8 cellular contexts compared by ENCODE assay signal in the genomic region with DNA sequence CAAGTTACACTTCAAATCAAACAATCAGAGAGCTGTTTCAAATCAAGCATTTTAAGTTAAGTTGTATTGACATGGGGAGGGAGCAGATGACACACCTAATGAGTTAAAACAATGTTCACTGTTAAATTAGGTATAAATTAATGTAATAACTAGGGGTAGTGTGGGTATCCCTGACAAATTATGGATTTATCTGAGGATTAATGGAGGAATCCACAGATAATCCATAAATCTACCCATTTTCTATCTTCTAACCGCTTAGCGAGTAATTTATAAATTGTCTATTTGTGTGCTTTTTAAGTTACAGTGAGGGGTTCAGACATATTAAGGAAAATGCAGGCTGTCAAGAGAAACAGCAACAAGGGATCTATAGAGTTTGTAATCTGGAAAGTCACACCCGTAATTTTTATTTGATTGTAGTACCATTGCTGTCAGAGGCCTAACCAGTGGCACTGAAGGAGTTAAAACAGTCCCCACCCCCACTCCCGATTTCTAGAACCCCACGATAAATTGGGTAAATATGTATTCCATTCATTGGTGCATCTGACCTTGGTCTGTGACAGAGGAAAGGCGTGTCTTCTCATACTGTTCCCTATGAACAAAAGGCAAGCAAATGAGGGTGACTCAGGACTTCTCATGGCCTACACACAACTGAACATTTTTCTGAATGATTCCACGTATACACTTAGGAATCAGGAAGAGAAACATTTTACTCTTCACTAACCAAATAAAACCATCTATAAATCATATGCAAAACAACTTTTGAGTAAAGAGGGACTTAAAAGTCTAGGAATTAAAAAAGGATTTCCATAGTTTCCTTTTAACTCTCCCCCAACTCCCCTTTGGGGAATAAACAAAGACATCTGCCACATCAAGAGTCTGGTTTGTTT. TPM values are rescaled to one million over a fixed set of nuclear protein-coding genes. Genes with fewer than 3 reads are reported as not detected.
DNase-seq lines count a peak whose midpoint lies in the region; ATAC-seq and TF ChIP-seq lines count a peak whose summit lies in the region.

No MANE protein-coding gene starts in this region.

- TF ChIP-seq CTCF in GM23338 (conservative IDR thresholded peaks at IDR 0.05; ENCODE audit: low read depth in 2 of 2), result no peak

- DNase-seq in AML-193 (lab: John Stamatoyannopoulos, UW) (peak; percentile 86 to 91), GM23338 (ENCODE audit: low spot score) (no peak), NCI-H524 treated with DMSO at 0.1 percent for 48 hours (lab: John Stamatoyannopoulos, UW) (peak; percentile 33), foreskin melanocyte (peak; percentile 89), pulmonary artery endothelial cell (ENCODE audit: low read depth, low spot score) (peak; percentile 78)
- no peak for DNase-seq in activated T-helper 2 cell treated with anti-CD3 and anti-CD28 coated beads, Interferon-gamma antibody, Interleukin-2, Interleukin-4, amounts not matched to agents 10 μg/mL and 5 μg/mL and 100 μg/mL, durations not matched to agents 14 hours and 24 hours and 36 hours (ENCODE audit: low spot score)

- no peaks in the 10 kb centered on the region for H3F3A ChIP-seq in GM23338 (replicated peaks; ENCODE audit: low read depth)

- peak overlapping the region; percentile 48; the same call in 1 of the 2 replicates for H3K27ac ChIP-seq in GM23338 (ENCODE audit: low read depth)

- H2AFZ ChIP-seq in GM23338, result no peak overlapping the region

- peaks cover 58% of the 10 kb centered on the region for H3K79me2 ChIP-seq in GM23338 (replicated peaks; ENCODE audit: insufficient read depth)

- peak overlapping the region; percentile 72 for H3K4me3 ChIP-seq in GM23338

- peaks cover 67% of the 10 kb centered on the region for H3K4me1 Mint-ChIP-seq in GM23338
- H3K4me1 Mint-ChIP-seq in activated T-helper 2 cell treated with anti-CD3 and anti-CD28 coated beads, Interferon-gamma antibody, Interleukin-2, Interleukin-4, amounts not matched to agents 10 μg/mL and 5 μg/mL and 100 μg/mL, durations not matched to agents 14 hours and 24 hours and 36 hours (ENCODE audit: low read depth), result peaks cover 57% of the 10 kb centered on the region

- peaks cover 35% of the 10 kb centered on the region for H3K36me3 Mint-ChIP-seq in GM23338 (ENCODE audit: low read depth)
- peaks cover 69% of the 10 kb centered on the region for H3K36me3 Mint-ChIP-seq in activated T-helper 2 cell treated with anti-CD3 and anti-CD28 coated beads, Interferon-gamma antibody, Interleukin-2, Interleukin-4, amounts not matched to agents 10 μg/mL and 5 μg/mL and 100 μg/mL, durations not matched to agents 14 hours and 24 hours and 36 hours (ENCODE audit: low read depth)

- H3K27me3 ChIP-seq in GM23338 (ENCODE audit: insufficient read depth), result no peaks in the 10 kb centered on the region

- H3K36me3 ChIP-seq in GM23338 (ENCODE audit: insufficient read depth), result peaks cover 8% of the 10 kb centered on the region; the same call in 1 of the 2 replicates

- H3K27me3 Mint-ChIP-seq in GM23338 (ENCODE audit: insufficient read depth, low read depth, poor library complexity), result peaks cover 4% of the 10 kb centered on the region
- no peaks in the 10 kb centered on the region for H3K27me3 Mint-ChIP-seq in activated T-helper 2 cell treated with anti-CD3 and anti-CD28 coated beads, Interferon-gamma antibody, Interleukin-2, Interleukin-4, amounts not matched to agents 10 μg/mL and 5 μg/mL and 100 μg/mL, durations not matched to agents 14 hours and 24 hours and 36 hours (ENCODE audit: low read depth)

- H3K27ac Mint-ChIP-seq in GM23338, result peak overlapping the region; percentile 81
- H3K27ac Mint-ChIP-seq in activated T-helper 2 cell treated with anti-CD3 and anti-CD28 coated beads, Interferon-gamma antibody, Interleukin-2, Interleukin-4, amounts not matched to agents 10 μg/mL and 5 μg/mL and 100 μg/mL, durations not matched to agents 14 hours and 24 hours and 36 hours, result peak overlapping the region; percentile 92

- peaks cover 23% of the 10 kb centered on the region for H4K20me1 ChIP-seq in GM23338 (replicated peaks; ENCODE audit: insufficient read depth)

- intact Hi-C loops in activated T-helper 2 cell treated with anti-CD3 and anti-CD28 coated beads, Interferon-gamma antibody, Interleukin-2, Interleukin-4, amounts not matched to agents 10 μg/mL and 5 μg/mL and 100 μg/mL, durations not matched to agents 14 hours and 24 hours and 36 hours (cut with micrococcal nuclease), result loop anchor here (5.0 to 10.0 kb wide), 4 partner anchors 198 to 1255 kb away; partner anchors contain the start of genes ARID4B, COA6 and GGPS1

- H3K9me3 Mint-ChIP-seq in GM23338, result peaks cover 4% of the 10 kb centered on the region; the same call in 2 of the 3 replicates
- H3K9me3 Mint-ChIP-seq in activated T-helper 2 cell treated with anti-CD3 and anti-CD28 coated beads, Interferon-gamma antibody, Interleukin-2, Interleukin-4, amounts not matched to agents 10 μg/mL and 5 μg/mL and 100 μg/mL, durations not matched to agents 14 hours and 24 hours and 36 hours, result no peaks in the 10 kb centered on the region

- ATAC-seq in GM23338 (no peak), GM21723 (IDR thresholded peaks at IDR 0.05; ENCODE audit: unreplicated experiment) (no peak), GM18502 (IDR thresholded peaks at IDR 0.05; ENCODE audit: poor library complexity, unreplicated experiment) (no peak)

- H3K4me3 Mint-ChIP-seq in GM23338, result peak overlapping the region; percentile 48
- H3K4me3 Mint-ChIP-seq in activated T-helper 2 cell treated with anti-CD3 and anti-CD28 coated beads, Interferon-gamma antibody, Interleukin-2, Interleukin-4, amounts not matched to agents 10 μg/mL and 5 μg/mL and 100 μg/mL, durations not matched to agents 14 hours and 24 hours and 36 hours (ENCODE audit: low read depth), result peak overlapping the region; percentile 81

- no peaks in the 10 kb centered on the region for H3K9me2 ChIP-seq in GM23338 (ENCODE audit: insufficient read depth)

- peak overlapping the region; percentile 73 for H3K4me2 ChIP-seq in GM23338

- H3K4me1 ChIP-seq in GM23338 (ENCODE audit: insufficient read depth), result peaks cover 81% of the 10 kb centered on the region

TF ChIP-seq in GM23338, 12 proteins besides CTCF, POLR2A, EP300 and RAD21 (continues in another document):
- TF ChIP-seq, protein P1, sequence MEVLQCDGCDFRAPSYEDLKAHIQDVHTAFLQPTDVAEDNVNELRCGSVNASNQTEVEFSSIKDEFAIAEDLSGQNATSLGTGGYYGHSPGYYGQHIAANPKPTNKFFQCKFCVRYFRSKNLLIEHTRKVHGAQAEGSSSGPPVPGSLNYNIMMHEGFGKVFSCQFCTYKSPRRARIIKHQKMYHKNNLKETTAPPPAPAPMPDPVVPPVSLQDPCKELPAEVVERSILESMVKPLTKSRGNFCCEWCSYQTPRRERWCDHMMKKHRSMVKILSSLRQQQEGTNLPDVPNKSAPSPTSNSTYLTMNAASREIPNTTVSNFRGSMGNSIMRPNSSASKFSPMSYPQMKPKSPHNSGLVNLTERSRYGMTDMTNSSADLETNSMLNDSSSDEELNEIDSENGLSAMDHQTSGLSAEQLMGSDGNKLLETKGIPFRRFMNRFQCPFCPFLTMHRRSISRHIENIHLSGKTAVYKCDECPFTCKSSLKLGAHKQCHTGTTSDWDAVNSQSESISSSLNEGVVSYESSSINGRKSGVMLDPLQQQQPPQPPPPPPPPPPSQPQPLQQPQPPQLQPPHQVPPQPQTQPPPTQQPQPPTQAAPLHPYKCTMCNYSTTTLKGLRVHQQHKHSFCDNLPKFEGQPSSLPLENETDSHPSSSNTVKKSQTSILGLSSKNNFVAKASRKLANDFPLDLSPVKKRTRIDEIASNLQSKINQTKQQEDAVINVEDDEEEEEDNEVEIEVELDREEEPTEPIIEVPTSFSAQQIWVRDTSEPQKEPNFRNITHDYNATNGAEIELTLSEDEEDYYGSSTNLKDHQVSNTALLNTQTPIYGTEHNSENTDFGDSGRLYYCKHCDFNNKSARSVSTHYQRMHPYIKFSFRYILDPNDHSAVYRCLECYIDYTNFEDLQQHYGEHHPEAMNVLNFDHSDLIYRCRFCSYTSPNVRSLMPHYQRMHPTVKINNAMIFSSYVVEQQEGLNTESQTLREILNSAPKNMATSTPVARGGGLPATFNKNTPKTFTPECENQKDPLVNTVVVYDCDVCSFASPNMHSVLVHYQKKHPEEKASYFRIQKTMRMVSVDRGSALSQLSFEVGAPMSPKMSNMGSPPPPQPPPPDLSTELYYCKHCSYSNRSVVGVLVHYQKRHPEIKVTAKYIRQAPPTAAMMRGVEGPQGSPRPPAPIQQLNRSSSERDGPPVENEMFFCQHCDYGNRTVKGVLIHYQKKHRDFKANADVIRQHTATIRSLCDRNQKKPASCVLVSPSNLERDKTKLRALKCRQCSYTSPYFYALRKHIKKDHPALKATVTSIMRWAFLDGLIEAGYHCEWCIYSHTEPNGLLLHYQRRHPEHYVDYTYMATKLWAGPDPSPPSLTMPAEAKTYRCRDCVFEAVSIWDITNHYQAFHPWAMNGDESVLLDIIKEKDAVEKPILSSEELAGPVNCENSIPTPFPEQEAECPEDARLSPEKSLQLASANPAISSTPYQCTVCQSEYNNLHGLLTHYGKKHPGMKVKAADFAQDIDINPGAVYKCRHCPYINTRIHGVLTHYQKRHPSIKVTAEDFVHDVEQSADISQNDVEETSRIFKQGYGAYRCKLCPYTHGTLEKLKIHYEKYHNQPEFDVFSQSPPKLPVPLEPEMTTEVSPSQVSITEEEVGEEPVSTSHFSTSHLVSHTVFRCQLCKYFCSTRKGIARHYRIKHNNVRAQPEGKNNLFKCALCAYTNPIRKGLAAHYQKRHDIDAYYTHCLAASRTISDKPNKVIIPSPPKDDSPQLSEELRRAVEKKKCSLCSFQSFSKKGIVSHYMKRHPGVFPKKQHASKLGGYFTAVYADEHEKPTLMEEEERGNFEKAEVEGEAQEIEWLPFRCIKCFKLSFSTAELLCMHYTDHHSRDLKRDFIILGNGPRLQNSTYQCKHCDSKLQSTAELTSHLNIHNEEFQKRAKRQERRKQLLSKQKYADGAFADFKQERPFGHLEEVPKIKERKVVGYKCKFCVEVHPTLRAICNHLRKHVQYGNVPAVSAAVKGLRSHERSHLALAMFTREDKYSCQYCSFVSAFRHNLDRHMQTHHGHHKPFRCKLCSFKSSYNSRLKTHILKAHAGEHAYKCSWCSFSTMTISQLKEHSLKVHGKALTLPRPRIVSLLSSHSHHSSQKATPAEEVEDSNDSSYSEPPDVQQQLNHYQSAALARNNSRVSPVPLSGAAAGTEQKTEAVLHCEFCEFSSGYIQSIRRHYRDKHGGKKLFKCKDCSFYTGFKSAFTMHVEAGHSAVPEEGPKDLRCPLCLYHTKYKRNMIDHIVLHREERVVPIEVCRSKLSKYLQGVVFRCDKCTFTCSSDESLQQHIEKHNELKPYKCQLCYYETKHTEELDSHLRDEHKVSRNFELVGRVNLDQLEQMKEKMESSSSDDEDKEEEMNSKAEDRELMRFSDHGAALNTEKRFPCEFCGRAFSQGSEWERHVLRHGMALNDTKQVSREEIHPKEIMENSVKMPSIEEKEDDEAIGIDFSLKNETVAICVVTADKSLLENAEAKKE (CRISPR knock-in tag; IDR thresholded peaks at IDR 0.05), result no peak

RNA-seq across cellular contexts. Expression of gene IRF2BP2, which starts 7.4 kb away (rescaled TPM):
- total RNA-seq in GM23338 (2014; rRNA removed; shearing (Covaris generic)), result 62.4 and 62.9 TPM in 2 replicates
- polyA plus RNA-seq in GM23338 (2016; fragmentation: Nextera tagmentation; extraction: Ambion mirVana), result 19.4 and 21.5 TPM in 2 replicates
- 276 and 292 TPM in 2 replicates for total RNA-seq in activated T-helper 2 cell treated with anti-CD3 and anti-CD28 coated beads, Interferon-gamma antibody, Interleukin-2, Interleukin-4, amounts not matched to agents 10 μg/mL and 5 μg/mL and 100 μg/mL, durations not matched to agents 14 hours and 24 hours and 36 hours
- 62.4 and 74.6 TPM in 2 replicates for total RNA-seq in pulmonary artery endothelial cell

Comparison
In these comparisons a context has a peak if more than half of its experiments do, and no peak if none do; other contexts are left out.
1. DNase-seq: peak in AML-193 (2 of 2), NCI-H524 treated with DMSO at 0.1 percent for 48 hours (single experiment), foreskin melanocyte (single experiment) and pulmonary artery endothelial cell (single experiment); none in GM23338 (single experiment) and activated T-helper 2 cell treated with anti-CD3 and anti-CD28 coated beads, Interferon-gamma antibody, Interleukin-2, Interleukin-4, amounts not matched to agents 10 μg/mL and 5 μg/mL and 100 μg/mL, durations not matched to agents 14 hours and 24 hours and 36 hours (single experiment).